In genomic region chr4:91058345-91058744, GRCh38 we compare ENCODE assay signal across 18 cellular contexts.
"Had no signal": no experiment of that assay in that cellular context is flagged by ENCODE, and none has a peak within 500 bp of the region (broad histone marks: within the 10 kb centered on the region; RNA-seq: fewer than 3 reads in every experiment).

No MANE protein-coding gene starts in this region.

- H3K27ac ChIP-seq: ascending aorta had no signal

- H3K27me3 ChIP-seq: ascending aorta had no signal

- DNase-seq: activated CD4-positive, alpha-beta T cell treated with anti-CD3 and anti-CD28 coated beads for 48 hours; activated CD8-positive, alpha-beta memory T cell treated with anti-CD3 and anti-CD28 coated beads, Interleukin-2, amount 50 U/mL, for 48 hours; activated CD8-positive, alpha-beta T cell treated with anti-CD3 and anti-CD28 coated beads, Interleukin-2, amount 10 ng/mL, durations not matched to agents 7 days and 5 days; activated gamma-delta T cell; activated T-cell treated with anti-CD3 and anti-CD28 coated beads, Interleukin-2, amount 50 U/mL, for 72 hours; cortex of kidney; effector CD8-positive, alpha-beta T cell; hippocampal formation; occipital lobe; right cardiac atrium; stimulated activated CD4-positive, alpha-beta T cell treated with anti-CD3 and anti-CD28 coated beads, Interleukin-4, amount 100 ng/mL, for 4 hours; stimulated activated CD8-positive, alpha-beta memory T cell treated with anti-CD3 and anti-CD28 coated beads, Interleukin-4, amount 100 ng/mL, for 48 hours; stimulated activated naive CD8-positive, alpha-beta T cell treated with anti-CD3 and anti-CD28 coated beads, Interleukin-15, Interleukin-2, amounts not matched to agents 100 U/mL and 50 U/mL, for 24 hours; SW 1271; trophoblast cell had no signal

- H3K9me3 ChIP-seq: ascending aorta had no signal

- H3K36me3 ChIP-seq: ascending aorta had no signal

- ATAC-seq: activated CD8-positive, alpha-beta T cell treated with anti-CD3 and anti-CD28 coated beads, Interleukin-2, amount 10 ng/mL, durations not matched to agents 7 days and 5 days; activated T-cell treated with anti-CD3 and anti-CD28 coated beads, Interleukin-2, amount 50 U/mL, for 72 hours; right cardiac atrium; stimulated activated naive CD8-positive, alpha-beta T cell treated with anti-CD3 and anti-CD28 coated beads, Interleukin-15, Interleukin-2, amounts not matched to agents 100 U/mL and 50 U/mL, for 24 hours; WTC11 had no signal

- H3K4me3 ChIP-seq: ascending aorta, smooth muscle cell had no signal

- H3K4me2 ChIP-seq: smooth muscle cell had no signal

- H3K4me1 ChIP-seq: ascending aorta had no signal
